In the genomic region with DNA sequence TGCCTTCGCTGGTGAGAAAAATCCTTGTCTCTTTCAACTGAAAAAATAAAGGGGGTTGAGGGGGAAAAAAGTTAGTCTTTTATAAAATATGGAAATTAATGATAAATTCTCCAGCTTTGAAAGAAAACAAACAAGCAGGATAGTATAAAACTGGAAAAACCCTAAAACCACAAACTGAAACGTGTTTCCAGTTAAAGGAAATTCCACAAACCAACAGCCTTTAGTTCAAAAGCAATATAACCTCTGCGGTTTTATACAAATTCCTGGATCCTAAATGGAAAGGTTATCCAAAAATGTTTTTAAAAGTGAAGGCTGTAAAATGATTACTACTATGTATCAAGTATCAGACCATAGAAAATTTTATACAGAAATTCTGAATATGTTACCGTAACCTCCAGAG, we compare ENCODE assay signal across 23 cellular contexts. TPM values are rescaled to one million over a fixed set of nuclear protein-coding genes. Genes with fewer than 3 reads are reported as not detected.
A peak's percentile ranks its signal among the peaks of the same experiment; 100 is the strongest.
DNase-seq lines count a peak whose midpoint lies in the region; ATAC-seq, FAIRE-seq and TF ChIP-seq lines count a peak whose summit lies in the region.
"Had no signal": no experiment of that assay in that cellular context is flagged by ENCODE, and none has a peak within 500 bp of the region (broad histone marks: within the 10 kb centered on the region; RNA-seq: fewer than 3 reads in every experiment).

No MANE protein-coding gene starts in this region.

- H3K27me3 ChIP-seq in cardiac muscle cell (no peaks in the 10 kb centered on the region), SJSA1 (replicated peaks) (no peaks in the 10 kb centered on the region)
- H3K27me3 ChIP-seq: BE2C had no signal

- DNase-seq in cardiac muscle cell (ENCODE audit: low read depth in 1 of 2, low spot score in 1 of 2) (no peak), left cardiac atrium (no peak), SJSA1 (ENCODE audit: low read depth in 1 of 2, low spot score in 2 of 2) (peak in 1 of 2 experiments; percentile 80), fibroblast of villous mesenchyme (ENCODE audit: low read depth) (peak; percentile 23), urothelium cell line (ENCODE audit: low spot score) (peak; percentile 21), glomerular visceral epithelial cell (ENCODE audit: extremely low spot score) (no peak), mucosa of gallbladder (ENCODE audit: low spot score) (no peak)
- DNase-seq in activated CD8-positive, alpha-beta memory T cell treated with anti-CD3 and anti-CD28 coated beads for 24 hours, result no peak
- DNase-seq: BE2C; CD4-positive, CD25-positive, alpha-beta regulatory T cell; COR-L47; DMS 273 treated with DMSO at 0.1 percent for 48 hours; DND-41; GDM1; HCEC 1CT; NCI-H1105 treated with DMSO at 0.1 percent for 48 hours; NCI-H1694; NCI-H2107; NCI-H510A; NCI-H82; SIG-M5 had no signal

- H3K4me3 ChIP-seq in cardiac muscle cell (no peak overlapping the region), SJSA1 (peak overlapping the region; percentile 22), fibroblast of villous mesenchyme (ENCODE audit: low read depth, low read length) (no peak overlapping the region)

- ATAC-seq in left cardiac atrium, result no peak

- intact Hi-C loops in left cardiac atrium (cut with DNase I), result no loop called here

- H3K9me3 ChIP-seq in cardiac muscle cell (ENCODE audit: low read depth) (no peaks in the 10 kb centered on the region), SJSA1 (replicated peaks) (no peaks in the 10 kb centered on the region)
- H3K9me3 ChIP-seq: BE2C had no signal

- TF ChIP-seq CTCF in cardiac muscle cell (IDR thresholded peaks at IDR 0.05; ENCODE audit: low read depth, low read length) (no peak), fibroblast of villous mesenchyme (IDR thresholded peaks at IDR 0.05; ENCODE audit: insufficient read depth, low read depth, low read length) (no peak)

- H3K36me3 ChIP-seq in cardiac muscle cell (peaks cover 24% of the 10 kb centered on the region), SJSA1 (no peaks in the 10 kb centered on the region)
- H3K36me3 ChIP-seq: BE2C had no signal

- FAIRE-seq in urothelium cell line (lab: Jason Lieb, UNC), result no peak

- H3K4me1 ChIP-seq in cardiac muscle cell (ENCODE audit: low read depth) (peaks cover 18% of the 10 kb centered on the region), SJSA1 (replicated peaks) (peaks cover 31% of the 10 kb centered on the region)

- H3K27ac ChIP-seq in cardiac muscle cell, result peak overlapping the region; percentile 14
- H3K27ac ChIP-seq in SJSA1, result peak overlapping the region; percentile 90
- H3K27ac ChIP-seq: 22Rv1, RWPE1 had no signal

RNA-seq across cellular contexts. Expression of gene BMP5, which starts 55.6 kb away (rescaled TPM):
- total RNA-seq in cardiac muscle cell, result 112 and 123 TPM in 2 replicates
- polyA plus RNA-seq in cardiac muscle cell, result 127 and 155 TPM in 2 replicates
- 1 to 10 TPM; 4.6 to 5.2 TPM for total RNA-seq in left cardiac atrium
- total RNA-seq in SJSA1 (2014; rRNA removed; shearing (Covaris generic)), result 1.6 TPM in 2 replicates
- under 0.01 TPM in 1 of 2 replicates, not detected in the other for total RNA-seq in fibroblast of villous mesenchyme
- total RNA-seq in mucosa of gallbladder, result 2.4 TPM
- total RNA-seq: CD4-positive, CD25-positive, alpha-beta regulatory T cell had no signal
- polyA plus RNA-seq: CD4-positive, CD25-positive, alpha-beta regulatory T cell had no signal

Comparison
In these comparisons a context has a peak if more than half of its experiments do, and no peak if none do; other contexts are left out.
1. RNA of gene BMP5, which starts 55.6 kb away (total RNA-seq): 112 to 123 TPM in cardiac muscle cell; 4.6 to 5.2 TPM in left cardiac atrium, 2.4 TPM in mucosa of gallbladder (single experiment), 1.6 TPM in SJSA1 and under 0.01 TPM in fibroblast of villous mesenchyme; every median in the first group is over 10 times any median in the second.
2. DNase-seq: peak in fibroblast of villous mesenchyme (single experiment) and urothelium cell line (single experiment); none in cardiac muscle cell (0 of 2), left cardiac atrium (single experiment), glomerular visceral epithelial cell (single experiment), activated CD8-positive, alpha-beta memory T cell treated with anti-CD3 and anti-CD28 coated beads for 24 hours (single experiment) and mucosa of gallbladder (single experiment).